In the genomic region with DNA sequence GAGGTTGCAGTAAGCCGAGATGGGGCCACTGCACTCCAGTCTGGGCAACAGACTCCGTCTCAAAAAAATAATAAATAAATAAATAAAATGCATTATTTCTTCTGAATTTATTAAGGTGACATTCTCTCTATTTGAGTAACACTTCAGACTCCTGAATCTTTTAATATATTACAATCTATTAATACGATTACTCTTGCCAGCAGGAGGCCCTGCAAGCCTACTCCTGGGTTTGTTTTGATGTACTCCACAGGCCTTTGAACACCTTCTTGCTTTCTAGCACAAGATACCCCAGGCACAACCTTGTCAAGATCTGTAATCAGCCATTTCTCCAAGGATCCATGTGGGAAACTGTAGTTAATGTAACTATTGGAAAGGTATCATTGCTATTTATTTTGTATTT, we compare ENCODE assay signal across 19 cellular contexts.
DNase-seq lines count a peak whose midpoint lies in the region; ATAC-seq and TF ChIP-seq lines count a peak whose summit lies in the region.
"Had no signal": no experiment of that assay in that cellular context is flagged by ENCODE, and none has a peak within 500 bp of the region (broad histone marks: within the 10 kb centered on the region; RNA-seq: fewer than 3 reads in every experiment).

No MANE protein-coding gene starts in this region.

- no peak overlapping the region for H2AFZ ChIP-seq in parathyroid adenoma

- H3K9ac ChIP-seq in parathyroid adenoma: no peak overlapping the region

- no peaks in the 10 kb centered on the region for H3K36me3 ChIP-seq in parathyroid adenoma (ENCODE audit: control insufficient read depth, insufficient read depth, low read length)
- H3K36me3 ChIP-seq in CD8-positive, alpha-beta memory T cell (ENCODE audit: insufficient read depth, low read length): no peaks in the 10 kb centered on the region
- H3K36me3 ChIP-seq: ascending aorta, tibial artery had no signal

- H3K4me3 Mint-ChIP-seq in CD8-positive, alpha-beta memory T cell: no peak overlapping the region
- H3K4me3 Mint-ChIP-seq: CD4-positive, alpha-beta memory T cell; dendritic cell treated with granulocyte-macrophage colony-stimulating factor and Interleukin-4, amounts not matched to agents 40 ng/mL and 50 ng/mL, for 4 days; nephron had no signal

- H3K4me1 ChIP-seq in parathyroid adenoma: peaks cover 36% of the 10 kb centered on the region
- no peaks in the 10 kb centered on the region for H3K4me1 ChIP-seq in CD8-positive, alpha-beta memory T cell (ENCODE audit: insufficient read depth, low read length)
- H3K4me1 ChIP-seq: ascending aorta, tibial artery had no signal

- peak; percentile 66 for TF ChIP-seq CTCF in parathyroid adenoma (IDR thresholded peaks at IDR 0.05)
- TF ChIP-seq CTCF in GM20000 (IDR thresholded peaks at IDR 0.05; ENCODE audit: extremely low read depth, missing control alignments): no peak

- POLR2A ChIA-PET in CD8-positive, alpha-beta memory T cell (lab: Charles Lee): no interaction called here

- H3K36me3 Mint-ChIP-seq in CD8-positive, alpha-beta memory T cell: no peaks in the 10 kb centered on the region
- H3K36me3 Mint-ChIP-seq: CD4-positive, alpha-beta memory T cell had no signal

- H3K27ac ChIP-seq in parathyroid adenoma: peak overlapping the region; percentile 25
- no peak overlapping the region for H3K27ac ChIP-seq in CD8-positive, alpha-beta memory T cell (ENCODE audit: low read depth, low read length)
- H3K27ac ChIP-seq: ascending aorta, tibial artery had no signal

- DNase-seq in NCI-H2171 treated with DMSO at 0.1 percent for 48 hours (lab: John Stamatoyannopoulos, UW) (peak; percentile 14), NCI-H2171 (lab: John Stamatoyannopoulos, UW) (no peak), NCI-H526 treated with DMSO at 0.1 percent for 48 hours (lab: John Stamatoyannopoulos, UW) (peak; percentile 25), ecto neural progenitor cell (ENCODE audit: low spot score) (peak; percentile 15), GM20000 (ENCODE audit: low spot score) (no peak)
- no peak for DNase-seq in CD8-positive, alpha-beta memory T cell
- DNase-seq: activated gamma-delta T cell; CD4-positive, alpha-beta memory T cell; GDM1; hypothalamus; NCI-H1417; stimulated activated CD4-positive, alpha-beta T cell treated with anti-CD3 and anti-CD28 coated beads, Interleukin-1b, Interleukin-23, amount 100 ng/mL, for 48 hours; tibial artery had no signal

- ATAC-seq in GM18858 (IDR thresholded peaks at IDR 0.05; ENCODE audit: unreplicated experiment): no peak

- H3K79me2 ChIP-seq in parathyroid adenoma: peaks cover 13% of the 10 kb centered on the region

- no peak overlapping the region for H3K4me3 ChIP-seq in parathyroid adenoma (ENCODE audit: low read depth, low read length)
- H3K4me3 ChIP-seq in CD8-positive, alpha-beta memory T cell (ENCODE audit: low read length): no peak overlapping the region
- H3K4me3 ChIP-seq: ascending aorta, lung, tibial artery had no signal

- no peaks in the 10 kb centered on the region for H3K27me3 ChIP-seq in parathyroid adenoma (ENCODE audit: control insufficient read depth, insufficient read depth, low read length)
- H3K27me3 ChIP-seq in CD8-positive, alpha-beta memory T cell (ENCODE audit: insufficient read depth, low read length, poor library complexity, severe bottlenecking): no peaks in the 10 kb centered on the region
- H3K27me3 ChIP-seq: ascending aorta, tibial artery had no signal

- CTCF ChIA-PET in CD8-positive, alpha-beta memory T cell (lab: Charles Lee): no interaction called here

- no peak overlapping the region for H3K27ac Mint-ChIP-seq in CD8-positive, alpha-beta memory T cell
- H3K27ac Mint-ChIP-seq: CD4-positive, alpha-beta memory T cell; dendritic cell treated with granulocyte-macrophage colony-stimulating factor and Interleukin-4, amounts not matched to agents 40 ng/mL and 50 ng/mL, for 4 days; nephron had no signal

- H3K9me3 Mint-ChIP-seq in CD8-positive, alpha-beta memory T cell: no peaks in the 10 kb centered on the region
- H3K9me3 Mint-ChIP-seq: CD4-positive, alpha-beta memory T cell; dendritic cell treated with granulocyte-macrophage colony-stimulating factor and Interleukin-4, amounts not matched to agents 40 ng/mL and 50 ng/mL, for 4 days; nephron had no signal

- peaks cover 0 to 2% of the 10 kb centered on the region in 2 donors for H3K27me3 Mint-ChIP-seq in CD8-positive, alpha-beta memory T cell

- H3K9me3 ChIP-seq in parathyroid adenoma (ENCODE audit: control insufficient read depth, low read length): no peaks in the 10 kb centered on the region
- no peaks in the 10 kb centered on the region for H3K9me3 ChIP-seq in CD8-positive, alpha-beta memory T cell (ENCODE audit: low read length)
- H3K9me3 ChIP-seq: ascending aorta, tibial artery had no signal

- H3K4me2 ChIP-seq in parathyroid adenoma (ENCODE audit: low read length): no peak overlapping the region

- H3K4me1 Mint-ChIP-seq in CD8-positive, alpha-beta memory T cell: no peaks in the 10 kb centered on the region
- H3K4me1 Mint-ChIP-seq: CD4-positive, alpha-beta memory T cell had no signal

Comparison
In these comparisons a context has a peak if more than half of its experiments do, and no peak if none do; other contexts are left out.
1. DNase-seq: peak in NCI-H2171 treated with DMSO at 0.1 percent for 48 hours (single experiment), NCI-H526 treated with DMSO at 0.1 percent for 48 hours (single experiment) and ecto neural progenitor cell (single experiment); none in NCI-H2171 (single experiment), CD8-positive, alpha-beta memory T cell (0 of 5) and GM20000 (single experiment).